In the genomic region with DNA sequence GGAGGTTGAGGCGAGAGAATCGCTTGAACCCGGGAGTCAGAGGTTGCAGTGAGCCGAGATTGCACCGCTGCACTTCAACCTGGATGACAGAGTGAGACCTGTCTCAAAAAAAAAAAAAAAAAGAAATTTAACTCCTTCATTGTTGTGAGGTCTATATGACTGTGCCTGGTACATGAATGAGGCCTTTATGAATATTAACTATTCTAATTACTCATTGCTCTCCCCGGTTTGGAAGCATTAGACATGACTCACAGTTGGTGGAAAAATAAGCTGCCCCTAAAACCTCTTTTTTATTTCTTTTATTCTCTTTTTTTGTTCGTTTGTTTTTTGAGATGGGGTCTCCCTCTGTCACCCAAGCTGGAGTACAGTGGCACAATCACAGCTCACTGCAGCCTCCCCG, we compare ENCODE assay signal across 22 cellular contexts. TPM values are rescaled to one million over a fixed set of nuclear protein-coding genes. Genes with fewer than 3 reads are reported as not detected.
DNase-seq lines count a peak whose midpoint lies in the region; ATAC-seq, FAIRE-seq and TF ChIP-seq lines count a peak whose summit lies in the region.
"Had no signal": no experiment of that assay in that cellular context is flagged by ENCODE, and none has a peak within 500 bp of the region (broad histone marks: within the 10 kb centered on the region; RNA-seq: fewer than 3 reads in every experiment).

No MANE protein-coding gene starts in this region.

- FAIRE-seq in GM12878 (lab: Jason Lieb, UNC): no peak
- FAIRE-seq: A204.1, HTR-8/SVneo, K562 had no signal

- POLR2A ChIA-PET in GM12878 (lab: Charles Lee): no interaction called here

- no peak for TF ChIP-seq POLR2A in breast epithelium (IDR thresholded peaks at IDR 0.05)
- no peak for TF ChIP-seq POLR2A in GM12878 (IDR thresholded peaks at IDR 0.05; ENCODE audit: low read depth, low read length)

- SMC1A ChIA-PET in GM12878 (lab: Charles Lee; ENCODE audit: uncharacterized antibody, unreplicated experiment): interaction anchor here (0.6 kb wide), 1 partner anchor 130 kb away, joined by 3 read pairs; no protein-coding TSS in a partner anchor

- H3K4me1 ChIP-seq in mammary epithelial cell (ENCODE audit: insufficient read depth, low read length): peaks cover 6% of the 10 kb centered on the region
- H3K4me1 ChIP-seq in breast epithelium: no peaks in the 10 kb centered on the region
- no peaks in the 10 kb centered on the region for H3K4me1 ChIP-seq in GM12878 (ENCODE audit: control insufficient read depth, insufficient read depth, low read length)
- H3K4me1 ChIP-seq: BE2C had no signal

- CTCF ChIA-PET in mammary epithelial cell (lab: Charles Lee; ENCODE audit: low non-redundant PET) (no interaction called here), GM12878 (lab: Yijun Ruan, JAX) (no interaction called here)

- RAD21 ChIA-PET in GM12878 (lab: Charles Lee; ENCODE audit: unreplicated experiment): no interaction called here

- H3K27ac ChIP-seq in mammary epithelial cell (ENCODE audit: insufficient read depth, low read depth, low read length): no peak overlapping the region
- H3K27ac ChIP-seq in breast epithelium: no peak overlapping the region
- no peak overlapping the region for H3K27ac ChIP-seq in GM12878 (ENCODE audit: control insufficient read depth, insufficient read depth)

- TF ChIP-seq CTCF in mammary epithelial cell (conservative IDR thresholded peaks at IDR 0.05 in 1 of 2, IDR thresholded peaks at IDR 0.05 in 1 of 2; ENCODE audit: extremely low read depth in 1 of 2, insufficient read depth in 1 of 2, low read depth in 1 of 2, low read length in 2 of 2) (no peak), breast epithelium (IDR thresholded peaks at IDR 0.05) (no peak), GM12878 (IDR thresholded peaks at IDR 0.05 in 2 of 3, conservative IDR thresholded peaks at IDR 0.05 in 1 of 3; ENCODE audit: control insufficient read depth in 2 of 3, extremely low read depth in 1 of 3, insufficient read depth in 1 of 3, low read depth in 3 of 3, low read length in 3 of 3) (no peak)

- in situ Hi-C loops in mammary epithelial cell (cut with MboI; ENCODE audit: low sequenced_read_pairs in 2 of 2) (no loop called here), GM12878 (cut with MboI) (no loop called here)

- H3K9me3 ChIP-seq in mammary epithelial cell (replicated peaks; ENCODE audit: insufficient read depth, low read length) (no peaks in the 10 kb centered on the region), breast epithelium (no peaks in the 10 kb centered on the region), GM12878 (replicated peaks; ENCODE audit: control insufficient read depth, insufficient read depth, low read length) (no peaks in the 10 kb centered on the region)
- H3K9me3 ChIP-seq: BE2C had no signal

- H4K20me1 ChIP-seq in mammary epithelial cell (ENCODE audit: insufficient read depth, low read length) (no peaks in the 10 kb centered on the region), GM12878 (ENCODE audit: control insufficient read depth, insufficient read depth) (no peaks in the 10 kb centered on the region)

- H3K79me2 ChIP-seq in mammary epithelial cell (ENCODE audit: insufficient read depth, low read length) (no peaks in the 10 kb centered on the region), GM12878 (ENCODE audit: control insufficient read depth, insufficient read depth, low read length) (no peaks in the 10 kb centered on the region)

- 68% methylated on average over 8 of the region's 8 CpGs for WGBS in mammary epithelial cell (ENCODE audit: low coverage, missing lambda C conversion rate)
- WGBS in GM12878 (ENCODE audit: insufficient coverage, insufficient replicate concordance, low lambda C conversion rate, missing lambda C conversion rate): 9% methylated on average over 8 of the region's 8 CpGs

- H3K4me2 ChIP-seq in mammary epithelial cell (ENCODE audit: insufficient read depth, low read depth, low read length) (no peak overlapping the region), GM12878 (ENCODE audit: control insufficient read depth, insufficient read depth) (no peak overlapping the region)

- peak; percentile 13 for DNase-seq in mammary epithelial cell
- DNase-seq in breast epithelium (ENCODE audit: low spot score in 2 of 2): no peak
- peak; percentile 15 for DNase-seq in ELR (ENCODE audit: low read depth)
- DNase-seq in GM12878 (ENCODE audit: low read depth, low spot score): no peak
- peak; percentile 12 for DNase-seq in kidney tubule cell (ENCODE audit: low spot score)
- no peak for DNase-seq in H7
- DNase-seq in NCI-H1048 (lab: John Stamatoyannopoulos, UW): no peak
- DNase-seq: ACHN; BE2C; C1 segment of cervical spinal cord; CD4-positive, CD25-positive, alpha-beta regulatory T cell; DMS153; DMS79; GF-D8; GOT3; H9; IMR-90 had no signal

- intact Hi-C loops in mammary epithelial cell (cut with micrococcal nuclease) (no loop called here), breast epithelium (cut with DNase I; ENCODE audit: low total_unique reads) (no loop called here), GM12878 (cut with micrococcal nuclease; ENCODE audit: unreplicated experiment) (no loop called here)

- H3K36me3 ChIP-seq in mammary epithelial cell (ENCODE audit: insufficient read depth, low read length): no peaks in the 10 kb centered on the region
- H3K36me3 ChIP-seq in breast epithelium: no peaks in the 10 kb centered on the region
- no peaks in the 10 kb centered on the region for H3K36me3 ChIP-seq in GM12878 (ENCODE audit: control insufficient read depth in 2 of 2, insufficient read depth in 2 of 2, low read length in 1 of 2)
- no peaks in the 10 kb centered on the region for H3K36me3 ChIP-seq in H7 (replicated peaks; ENCODE audit: control insufficient read depth, insufficient read depth, low read length)
- H3K36me3 ChIP-seq: BE2C had no signal

- ATAC-seq in GM12878 (no peak), GM18511 (IDR thresholded peaks at IDR 0.05; ENCODE audit: unreplicated experiment) (no peak)
- ATAC-seq: K562 had no signal

- H3K4me3 ChIP-seq in mammary epithelial cell (replicated peaks in 1 of 3; ENCODE audit: insufficient read depth in 1 of 3, low read depth in 2 of 3, low read length in 3 of 3) (no peak overlapping the region), breast epithelium (no peak overlapping the region), GM12878 (no peak overlapping the region), H7 (ENCODE audit: insufficient read depth, low read depth, low read length) (no peak overlapping the region)
- H3K4me3 ChIP-seq: K562 had no signal

- TF ChIP-seq EP300 in GM12878 (IDR thresholded peaks at IDR 0.05; ENCODE audit: borderline replicate concordance in 1 of 2, control insufficient read depth in 1 of 2, low read depth in 2 of 2, low read length in 2 of 2): no peak

- H3K9ac ChIP-seq in mammary epithelial cell (ENCODE audit: insufficient read depth, low read length): no peak overlapping the region
- H3K9ac ChIP-seq in GM12878 (ENCODE audit: control insufficient read depth, insufficient read depth, low read length): no peak overlapping the region

- H3K27me3 ChIP-seq in mammary epithelial cell (ENCODE audit: insufficient read depth, low read length) (peaks cover 16% of the 10 kb centered on the region), breast epithelium (peaks cover 0 to 43% of the 10 kb centered on the region in 2 donors), GM12878 (replicated peaks in 1 of 2; ENCODE audit: control insufficient read depth in 2 of 2, insufficient read depth in 2 of 2, low read length in 1 of 2) (peaks cover 3 to 12% of the 10 kb centered on the region in 2 experiments; a peak in 3 of 4 replicates), H7 (ENCODE audit: control insufficient read depth, insufficient read depth, low read length) (peaks cover 14% of the 10 kb centered on the region)

- BruUV-seq in mammary epithelial cell (replicated peaks; lab: Mats Ljungman, UMichigan) (no TSS peak), GM12878 (replicated peaks; lab: Mats Ljungman, UMichigan) (no TSS peak)

- dilution Hi-C loops in mammary epithelial cell (cut with HindIII; ENCODE audit: low sequenced_read_pairs): no loop called here

- no peak overlapping the region for H2AFZ ChIP-seq in mammary epithelial cell (ENCODE audit: low read depth, low read length)
- no peak overlapping the region for H2AFZ ChIP-seq in GM12878 (ENCODE audit: control insufficient read depth, low read depth, low read length)

- no peak for TF ChIP-seq RAD21 in GM12878 (IDR thresholded peaks at IDR 0.05; ENCODE audit: insufficient read depth, low read depth, low read length)

RNA-seq across cellular contexts. Expression of a gene that starts 3.3 kb away (rescaled TPM):
- total RNA-seq in mammary epithelial cell (under 1 TPM in 1 of 2 donors, not detected in 1; 0.17 TPM), breast epithelium (not detected), GM12878 (2014; rRNA removed) (not detected in 2 replicates), GM12878 (2014; rRNA removed; fragmentation: Illumina TruSeq; extraction: Trizol) (not detected in 2 replicates), GM12878 (2021) (not detected in 2 replicates)
- polyA plus RNA-seq in mammary epithelial cell (not detected), GM12878 (2011; rRNA removed) (not detected in 2 replicates), GM12878 (2014; fragmentation: Illumina TruSeq; extraction: Trizol) (not detected in 2 replicates), GM12878 (2014; fragmentation: Nextera tagmentation; extraction: Ambion mirVana) (not detected), GM12878 (2014; rRNA removed) (not detected in 2 replicates), GM12878 (2016; fragmentation: Nextera tagmentation; extraction: Ambion mirVana) (not detected)
- not detected for polyA minus RNA-seq in mammary epithelial cell
- not detected in 2 replicates for total RNA-seq in GM12878 (2013; cell fraction: nucleolus; rRNA removed)
- not detected for polyA plus RNA-seq in GM12878 (2011; ENCODE audit: low read depth)
- polyA plus RNA-seq in GM12878 (2011; cell fraction: cytosol; rRNA removed): not detected in 2 replicates
- polyA plus RNA-seq in GM12878 (2011; cell fraction: nucleus; rRNA removed): not detected in 2 replicates
- polyA plus RNA-seq in GM12878 (2012): 0.18 TPM in 1 of 2 replicates, not detected in the other
- not detected in 2 replicates for polyA minus RNA-seq in GM12878 (2011; rRNA and poly(A)+ RNA removed)
- not detected in 2 replicates for polyA minus RNA-seq in GM12878 (2011; cell fraction: cytosol; rRNA and poly(A)+ RNA removed)
- not detected in 2 replicates for polyA minus RNA-seq in GM12878 (2011; cell fraction: nucleus; rRNA and poly(A)+ RNA removed)
- 1.5 and 20.3 TPM in 2 replicates for total RNA-seq in H7 (2014; rRNA removed; shearing (Covaris generic))
- total RNA-seq: CD4-positive, CD25-positive, alpha-beta regulatory T cell; IMR-90; K562 had no signal
- polyA plus RNA-seq: CD4-positive, CD25-positive, alpha-beta regulatory T cell; IMR-90; K562 had no signal

RNA-seq across cellular contexts. Expression of a gene that starts 7.8 kb away (rescaled TPM):
- total RNA-seq in mammary epithelial cell (not detected), breast epithelium (under 1 TPM in 1 of 3 donors, not detected in 2; 0.66 TPM), GM12878 (2014; rRNA removed) (not detected in 2 replicates), GM12878 (2014; rRNA removed; fragmentation: Illumina TruSeq; extraction: Trizol) (not detected in 2 replicates), GM12878 (2021) (not detected in 2 replicates)
- polyA plus RNA-seq in mammary epithelial cell (not detected), GM12878 (2011; rRNA removed) (not detected in 2 replicates), GM12878 (2014; fragmentation: Illumina TruSeq; extraction: Trizol) (not detected in 2 replicates), GM12878 (2014; fragmentation: Nextera tagmentation; extraction: Ambion mirVana) (not detected), GM12878 (2014; rRNA removed) (not detected in 2 replicates), GM12878 (2016; fragmentation: Nextera tagmentation; extraction: Ambion mirVana) (under 1 TPM; 0.31 to 0.39 TPM)
- not detected for polyA minus RNA-seq in mammary epithelial cell
- total RNA-seq in GM12878 (2013; cell fraction: nucleolus; rRNA removed): not detected in 2 replicates
- polyA plus RNA-seq in GM12878 (2011; ENCODE audit: low read depth): not detected
- polyA plus RNA-seq in GM12878 (2011; cell fraction: cytosol; rRNA removed): not detected in 2 replicates
- not detected in 2 replicates for polyA plus RNA-seq in GM12878 (2011; cell fraction: nucleus; rRNA removed)
- 0.29 and 0.50 TPM in 2 replicates for polyA plus RNA-seq in GM12878 (2012)
- polyA minus RNA-seq in GM12878 (2011; rRNA and poly(A)+ RNA removed): not detected in 2 replicates
- polyA minus RNA-seq in GM12878 (2011; cell fraction: cytosol; rRNA and poly(A)+ RNA removed): not detected in 2 replicates
- polyA minus RNA-seq in GM12878 (2011; cell fraction: nucleus; rRNA and poly(A)+ RNA removed): not detected in 2 replicates
- 0.85 TPM in 1 of 2 replicates, not detected in the other for total RNA-seq in H7 (2014; rRNA removed; shearing (Covaris generic))
- total RNA-seq: CD4-positive, CD25-positive, alpha-beta regulatory T cell; Daoy; H9; IMR-90; K562 had no signal
- polyA plus RNA-seq: CD4-positive, CD25-positive, alpha-beta regulatory T cell; IMR-90; K562 had no signal

RNA-seq across cellular contexts. Expression of a gene that starts 49.4 kb away (rescaled TPM):
- total RNA-seq in mammary epithelial cell (10 to 100 TPM in 1 of 2 donors, 1 to 10 TPM in 1; 7.0 to 17.0 TPM), breast epithelium (10 to 100 TPM; 14.6 to 21.1 (median 16.7) TPM), GM12878 (2014; rRNA removed) (9.3 and 9.9 TPM in 2 replicates), GM12878 (2014; rRNA removed; fragmentation: Illumina TruSeq; extraction: Trizol) (8.0 and 9.0 TPM in 2 replicates), GM12878 (2021) (18.3 and 20.8 TPM in 2 replicates)
- polyA plus RNA-seq in mammary epithelial cell (7.6 TPM), GM12878 (2011; rRNA removed) (10.0 and 12.0 TPM in 2 replicates), GM12878 (2014; fragmentation: Illumina TruSeq; extraction: Trizol) (16.5 TPM in 2 replicates), GM12878 (2014; fragmentation: Nextera tagmentation; extraction: Ambion mirVana) (1 to 10 TPM; 2.2 to 2.4 TPM), GM12878 (2014; rRNA removed) (19.7 and 20.9 TPM in 2 replicates), GM12878 (2016; fragmentation: Nextera tagmentation; extraction: Ambion mirVana) (10 to 100 TPM in 1 of 2 experiments, 1 to 10 TPM in 1; 9.5 to 10.5 TPM)
- 12.9 TPM for polyA minus RNA-seq in mammary epithelial cell
- total RNA-seq in GM12878 (2013; cell fraction: nucleolus; rRNA removed): 71.1 and 80.4 TPM in 2 replicates
- polyA plus RNA-seq in GM12878 (2011; ENCODE audit: low read depth): 6.5 TPM
- polyA plus RNA-seq in GM12878 (2011; cell fraction: cytosol; rRNA removed): 12.9 and 14.9 TPM in 2 replicates
- polyA plus RNA-seq in GM12878 (2011; cell fraction: nucleus; rRNA removed): 65.7 and 71.3 TPM in 2 replicates
- polyA plus RNA-seq in GM12878 (2012): 11.9 and 13.7 TPM in 2 replicates
- 12.1 and 16.8 TPM in 2 replicates for polyA minus RNA-seq in GM12878 (2011; rRNA and poly(A)+ RNA removed)
- polyA minus RNA-seq in GM12878 (2011; cell fraction: cytosol; rRNA and poly(A)+ RNA removed): 3.3 and 4.0 TPM in 2 replicates
- polyA minus RNA-seq in GM12878 (2011; cell fraction: nucleus; rRNA and poly(A)+ RNA removed): 17.4 and 25.6 TPM in 2 replicates
- total RNA-seq in H7 (2014; rRNA removed; shearing (Covaris generic)): 14.0 and 22.9 TPM in 2 replicates

RNA-seq across cellular contexts. Expression of a gene that starts 49.7 kb away (rescaled TPM):
- 10 to 100 TPM; 19.1 to 19.2 TPM for total RNA-seq in mammary epithelial cell
- polyA plus RNA-seq in mammary epithelial cell: 8.2 TPM
- 17.0 TPM for polyA minus RNA-seq in mammary epithelial cell
- 10 to 100 TPM; 24.6 to 42.0 (median 30.0) TPM for total RNA-seq in breast epithelium
- 64.5 and 71.1 TPM in 2 replicates for total RNA-seq in GM12878 (2013; cell fraction: nucleolus; rRNA removed)
- total RNA-seq in GM12878 (2014; rRNA removed): 16.1 and 16.8 TPM in 2 replicates
- 9.7 and 10.0 TPM in 2 replicates for total RNA-seq in GM12878 (2014; rRNA removed; fragmentation: Illumina TruSeq; extraction: Trizol)
- total RNA-seq in GM12878 (2021): 15.8 and 16.6 TPM in 2 replicates
- polyA plus RNA-seq in GM12878 (2011; ENCODE audit: low read depth): 5.1 TPM
- polyA plus RNA-seq in GM12878 (2011; rRNA removed): 8.0 and 13.1 TPM in 2 replicates
- polyA plus RNA-seq in GM12878 (2011; cell fraction: cytosol; rRNA removed): 11.3 and 14.2 TPM in 2 replicates
- polyA plus RNA-seq in GM12878 (2011; cell fraction: nucleus; rRNA removed): 20.6 and 23.7 TPM in 2 replicates
- 10.9 and 11.0 TPM in 2 replicates for polyA plus RNA-seq in GM12878 (2012)
- polyA plus RNA-seq in GM12878 (2014; fragmentation: Illumina TruSeq; extraction: Trizol): 5.0 and 9.0 TPM in 2 replicates
- polyA plus RNA-seq in GM12878 (2014; fragmentation: Nextera tagmentation; extraction: Ambion mirVana): 1 to 10 TPM; 1.0 to 1.2 TPM
- polyA plus RNA-seq in GM12878 (2014; rRNA removed): 14.1 and 15.1 TPM in 2 replicates
- 1 to 10 TPM; 8.1 to 9.2 TPM for polyA plus RNA-seq in GM12878 (2016; fragmentation: Nextera tagmentation; extraction: Ambion mirVana)
- polyA minus RNA-seq in GM12878 (2011; rRNA and poly(A)+ RNA removed): 27.2 and 43.1 TPM in 2 replicates
- 8.1 and 11.8 TPM in 2 replicates for polyA minus RNA-seq in GM12878 (2011; cell fraction: cytosol; rRNA and poly(A)+ RNA removed)
- 27.8 and 45.6 TPM in 2 replicates for polyA minus RNA-seq in GM12878 (2011; cell fraction: nucleus; rRNA and poly(A)+ RNA removed)
- total RNA-seq in H7 (2014; rRNA removed; shearing (Covaris generic)): 18.9 and 19.5 TPM in 2 replicates

Comparison
In these comparisons a context has a peak if more than half of its experiments do, and no peak if none do; other contexts are left out.
1. DNase-seq: peak in mammary epithelial cell (single experiment), ELR (single experiment) and kidney tubule cell (single experiment); none in breast epithelium (0 of 2), GM12878 (single experiment), H7 (single experiment) and NCI-H1048 (single experiment).